8 cellular contexts compared by ENCODE assay signal in genomic region chr15:67433495-67434099, GRCh38.
DNase-seq lines count a peak whose midpoint lies in the region; ATAC-seq and TF ChIP-seq lines count a peak whose summit lies in the region.

No MANE protein-coding gene starts in this region.

- H3K27ac ChIP-seq in RWPE1 (no peak overlapping the region), tibial nerve (no peak overlapping the region)

- DNase-seq in COLO829 (ENCODE audit: low spot score), result peak; percentile 43
- DNase-seq in GOT3 (lab: John Stamatoyannopoulos, UW), result peak; percentile 29
- peak; percentile 63 for DNase-seq in RWPE1 (ENCODE audit: low spot score)
- peak; percentile 21 for DNase-seq in dedifferentiated amniotic fluid mesenchymal stem cell (ENCODE audit: extremely low spot score)
- DNase-seq in lower leg skin (ENCODE audit: low spot score in 2 of 2), result peak; percentile 17 to 84
- DNase-seq in tibial nerve (ENCODE audit: low spot score in 2 of 2), result peak; percentile 19 to 48
- no peak for DNase-seq in cortex of kidney (lab: John Stamatoyannopoulos, UW)

- no peaks in the 10 kb centered on the region for H3K4me1 ChIP-seq in tibial nerve

- no peak for TF ChIP-seq EP300 in tibial nerve (IDR thresholded peaks at IDR 0.05)

- TF ChIP-seq CTCF in RWPE1 (conservative IDR thresholded peaks at IDR 0.05; ENCODE audit: low read depth) (peak; percentile 69), lower leg skin (IDR thresholded peaks at IDR 0.05) (peak in 1 of 3 donors; percentile 42), tibial nerve (IDR thresholded peaks at IDR 0.05) (peak; percentile 56 to 75 (median 65))

- H3K9me3 ChIP-seq in tibial nerve, result no peaks in the 10 kb centered on the region

- ATAC-seq in GM21423 (IDR thresholded peaks at IDR 0.05; ENCODE audit: unreplicated experiment), result no peak

- H3K36me3 ChIP-seq in tibial nerve, result no peaks in the 10 kb centered on the region

- CTCF ChIA-PET in RWPE1 (lab: Yijun Ruan, JAX), result interaction anchor here (0.5 to 1.4 kb wide), 10 partner anchors 9 to 918 kb away, joined by 3 to 6 read pairs (median 3); no protein-coding TSS in a partner anchor

- intact Hi-C loops in lower leg skin (cut with DNase I; ENCODE audit: low total_unique reads), result no loop called here

- no peaks in the 10 kb centered on the region for H3K27me3 ChIP-seq in tibial nerve

- POLR2A ChIA-PET in RWPE1 (lab: Yijun Ruan, JAX; ENCODE audit: low non-redundant PET), result no interaction called here

- TF ChIP-seq POLR2A in lower leg skin (IDR thresholded peaks at IDR 0.05), result no peak
- no peak for TF ChIP-seq POLR2A in tibial nerve (IDR thresholded peaks at IDR 0.05)

- 59 to 65% methylated on average over 3 of the region's 3 CpGs for WGBS in lower leg skin, 2 donors
- WGBS in tibial nerve, 2 donors, result 54 to 55% methylated on average over 3 of the region's 3 CpGs

- no peak overlapping the region for H3K4me3 ChIP-seq in lower leg skin (ENCODE audit: low read depth, poor library complexity, severe bottlenecking)
- no peak overlapping the region for H3K4me3 ChIP-seq in tibial nerve
